26 cellular contexts compared by ENCODE assay signal in the genomic region with DNA sequence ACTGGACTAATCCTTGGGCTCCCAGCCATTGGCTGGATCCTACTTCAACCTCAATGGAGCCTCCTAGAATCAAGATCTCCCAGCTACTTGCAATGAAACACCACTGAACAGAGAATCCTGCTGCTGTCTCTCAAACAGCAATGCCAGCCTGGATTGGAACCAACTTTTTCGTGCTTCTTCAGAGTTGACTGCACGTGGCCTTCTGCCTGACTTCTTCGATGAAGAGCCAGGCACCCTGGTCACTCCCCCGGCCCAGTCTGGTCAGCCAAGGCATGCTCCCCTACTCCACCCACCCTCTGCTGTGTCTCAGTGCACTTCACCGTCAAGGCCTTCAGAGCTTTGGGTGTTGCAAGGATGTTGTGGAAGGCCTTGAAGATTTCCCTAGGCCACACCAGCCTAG.
"Had no signal": no experiment of that assay in that cellular context is flagged by ENCODE, and none has a peak within 500 bp of the region (broad histone marks: within the 10 kb centered on the region; RNA-seq: fewer than 3 reads in every experiment).

No MANE protein-coding gene starts in this region.

- H3K4me3 ChIP-seq: hepatocyte, left ventricle myocardium inferior, lung, mucosa of descending colon, pancreas, prostate gland, spleen, suprapubic skin, thoracic aorta, tibial nerve, vagina had no signal

- H3K4me1 Mint-ChIP-seq: naive thymus-derived CD4-positive, alpha-beta T cell had no signal

- H3K27ac Mint-ChIP-seq: naive thymus-derived CD4-positive, alpha-beta T cell; natural killer cell treated with Interleukin-12 subunit alpha and Interleukin-12 subunit beta and Interleukin-15 and Interleukin-18, amount 100 ng/mL, for 72 hours; stimulated activated effector memory CD8-positive, alpha-beta T cell treated with anti-CD3 and anti-CD28 coated beads, Interleukin-12 subunit alpha, Interleukin-12 subunit beta, amount 100 ng/mL, for 72 hours; stimulated activated naive CD8-positive, alpha-beta T cell treated with anti-CD3 and anti-CD28 coated beads, Interleukin-15, Interleukin-2, amounts not matched to agents 100 ng/mL and 50 ng/mL, for 24 hours; type B pancreatic cell had no signal

- H3K4me3 Mint-ChIP-seq: naive thymus-derived CD4-positive, alpha-beta T cell; natural killer cell treated with Interleukin-12 subunit alpha and Interleukin-12 subunit beta and Interleukin-15 and Interleukin-18, amount 100 ng/mL, for 72 hours; stimulated activated effector memory CD8-positive, alpha-beta T cell treated with anti-CD3 and anti-CD28 coated beads, Interleukin-12 subunit alpha, Interleukin-12 subunit beta, amount 100 ng/mL, for 72 hours; stimulated activated naive CD8-positive, alpha-beta T cell treated with anti-CD3 and anti-CD28 coated beads, Interleukin-15, Interleukin-2, amounts not matched to agents 100 ng/mL and 50 ng/mL, for 24 hours; type B pancreatic cell had no signal

- H3K36me3 ChIP-seq: left ventricle myocardium inferior, pancreas, prostate gland, spleen, suprapubic skin, thoracic aorta, tibial nerve, vagina had no signal

- H3K27ac ChIP-seq: hepatocyte, left ventricle myocardium inferior, pancreas, prostate gland, spleen, suprapubic skin, thoracic aorta, tibial nerve, vagina had no signal

- H3K27me3 ChIP-seq: hepatocyte, pancreas, suprapubic skin, tibial nerve, vagina had no signal

- H3K4me1 ChIP-seq: pancreas, prostate gland, spleen, tibial nerve, vagina had no signal

- ATAC-seq: mucosa of descending colon; naive thymus-derived CD4-positive, alpha-beta T cell; natural killer cell treated with Interleukin-12 subunit alpha and Interleukin-12 subunit beta and Interleukin-15 and Interleukin-18, amount 100 ng/mL, for 72 hours; pancreas; right cardiac atrium; sciatic nerve; stimulated activated effector memory CD8-positive, alpha-beta T cell treated with anti-CD3 and anti-CD28 coated beads, Interleukin-12 subunit alpha, Interleukin-12 subunit beta, amount 100 ng/mL, for 72 hours had no signal

- H3K36me3 Mint-ChIP-seq: naive thymus-derived CD4-positive, alpha-beta T cell; natural killer cell treated with Interleukin-12 subunit alpha and Interleukin-12 subunit beta and Interleukin-15 and Interleukin-18, amount 100 ng/mL, for 72 hours; stimulated activated effector memory CD8-positive, alpha-beta T cell treated with anti-CD3 and anti-CD28 coated beads, Interleukin-12 subunit alpha, Interleukin-12 subunit beta, amount 100 ng/mL, for 72 hours; type B pancreatic cell had no signal

- H2AFZ ChIP-seq: hepatocyte had no signal

- H3K9me3 ChIP-seq: left ventricle myocardium inferior, mucosa of descending colon, pancreas, prostate gland, suprapubic skin, thoracic aorta, tibial nerve, vagina had no signal

- H3K4me2 ChIP-seq: hepatocyte had no signal

- DNase-seq: islet precursor cell; left ventricle myocardium inferior; mesendoderm; midbrain; mucosa of descending colon; naive thymus-derived CD4-positive, alpha-beta T cell; nucleus accumbens; pancreas; retina; right cardiac atrium; small intestine; spleen; stimulated activated CD4-positive, alpha-beta T cell treated with anti-CD3 and anti-CD28 coated beads, Interleukin-4, amount 100 ng/mL, for 24 hours; stimulated activated naive CD4-positive, alpha-beta T cell had no signal

- H3K9me3 Mint-ChIP-seq: natural killer cell treated with Interleukin-12 subunit alpha and Interleukin-12 subunit beta and Interleukin-15 and Interleukin-18, amount 100 ng/mL, for 72 hours; type B pancreatic cell had no signal
